17 cellular contexts compared by ENCODE assay signal in genomic region chr22:28047740-28048139, GRCh38.
"Had no signal": no experiment of that assay in that cellular context is flagged by ENCODE, and none has a peak within 500 bp of the region (broad histone marks: within the 10 kb centered on the region; RNA-seq: fewer than 3 reads in every experiment).

No MANE protein-coding gene starts in this region.

- H3K9me3 ChIP-seq: gastrocnemius medialis, ovary, right lobe of liver had no signal

- DNase-seq: cortex of kidney; dorsolateral prefrontal cortex; effector CD8-positive, alpha-beta T cell; gastrocnemius medialis; glutamatergic neuron; hippocampal formation; left colon; natural killer cell; nucleus accumbens; ovary; right lobe of liver; stimulated activated CD4-positive, alpha-beta T cell treated with anti-CD3 and anti-CD28 coated beads, Interleukin-15, amount 100 ng/mL, for 24 hours; stimulated activated CD4-positive, alpha-beta T cell treated with anti-CD3 and anti-CD28 coated beads, Interleukin-2, amount 100 ng/mL, for 24 hours; stimulated activated naive CD4-positive, alpha-beta T cell treated with Interleukin-2 at 50 U/mL for 16 hours; trophoblast cell had no signal

- H2AFZ ChIP-seq: neural progenitor cell had no signal

- H3K9ac ChIP-seq: neural progenitor cell had no signal

- H3K36me3 ChIP-seq: gastrocnemius medialis, neural progenitor cell, ovary, right lobe of liver had no signal

- ATAC-seq: esophagus mucosa, gastrocnemius medialis, left colon, natural killer cell had no signal

- H3K4me2 ChIP-seq: neural progenitor cell had no signal

- H3K4me1 ChIP-seq: right lobe of liver had no signal

- H3K27me3 ChIP-seq: dorsolateral prefrontal cortex, gastrocnemius medialis, neural progenitor cell, ovary, right lobe of liver had no signal

- H3K4me3 ChIP-seq: dorsolateral prefrontal cortex, gastrocnemius medialis, neural progenitor cell, ovary, right lobe of liver had no signal

- H3K27ac ChIP-seq: dorsolateral prefrontal cortex, gastrocnemius medialis, neural progenitor cell, ovary, right lobe of liver had no signal
